Comparison of ENCODE assay signal across 8 cellular contexts in the genomic region with DNA sequence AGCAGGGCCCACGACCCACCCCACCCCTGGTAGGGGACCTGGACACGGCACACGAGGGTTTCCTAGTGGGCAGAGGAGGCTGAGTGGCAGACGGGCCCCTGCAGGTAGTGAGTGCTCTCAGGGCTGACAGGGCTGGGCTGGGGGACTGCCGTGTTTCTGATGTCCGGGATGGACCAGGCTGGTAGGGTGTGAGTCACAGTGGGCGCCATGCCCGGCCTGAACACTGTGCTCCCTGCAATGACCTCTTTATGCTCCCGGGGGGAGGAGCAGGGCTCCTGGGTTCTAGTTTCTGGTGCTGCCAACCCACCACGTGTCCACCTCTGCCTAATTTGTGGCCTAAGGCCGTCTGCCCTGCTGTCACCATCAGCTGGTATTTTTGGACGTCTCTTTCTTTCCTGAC. TPM values are rescaled to one million over a fixed set of nuclear protein-coding genes. Genes with fewer than 3 reads are reported as not detected.
DNase-seq lines count a peak whose midpoint lies in the region; ATAC-seq and TF ChIP-seq lines count a peak whose summit lies in the region.

No MANE protein-coding gene starts in this region.

- peaks cover 3% of the 10 kb centered on the region for H3K27me3 Mint-ChIP-seq in nephron progenitor cell (ENCODE audit: low read depth, poor library complexity)
- H3K27me3 Mint-ChIP-seq in T-helper 17 cell: peaks cover 68% of the 10 kb centered on the region

- H3K4me1 ChIP-seq in SJSA1 (replicated peaks): peaks cover 66% of the 10 kb centered on the region

- TF ChIP-seq CTCF in fibroblast of pulmonary artery (IDR thresholded peaks at IDR 0.05; ENCODE audit: low read length, missing control alignments): no peak
- no peak for TF ChIP-seq CTCF in nephron progenitor cell (IDR thresholded peaks at IDR 0.05)

- peak overlapping the region; percentile 39 for H3K27ac ChIP-seq in SJSA1

- H3K9me3 Mint-ChIP-seq in nephron progenitor cell: no peaks in the 10 kb centered on the region

- H3K27me3 ChIP-seq in SJSA1 (replicated peaks): no peaks in the 10 kb centered on the region

- H3K9me3 ChIP-seq in SJSA1 (replicated peaks): no peaks in the 10 kb centered on the region
- H3K9me3 ChIP-seq in T-helper 17 cell (ENCODE audit: control insufficient read depth, low read length, poor library complexity, severe bottlenecking): no peaks in the 10 kb centered on the region

- peaks cover 55% of the 10 kb centered on the region for H3K36me3 ChIP-seq in SJSA1

- H3K4me3 Mint-ChIP-seq in nephron progenitor cell: peak overlapping the region; percentile 78
- H3K4me3 Mint-ChIP-seq in T-helper 17 cell: no peak overlapping the region

- H3K4me1 Mint-ChIP-seq in nephron progenitor cell (peaks cover 91% of the 10 kb centered on the region), T-helper 17 cell (peaks cover 22% of the 10 kb centered on the region)

- H3K27ac Mint-ChIP-seq in nephron progenitor cell (no peak overlapping the region), T-helper 17 cell (no peak overlapping the region)

- ATAC-seq in T-helper 17 cell: no peak

- H3K4me3 ChIP-seq in SJSA1 (peak overlapping the region; percentile 52), fibroblast of pulmonary artery (replicated peaks; ENCODE audit: low read depth, low read length) (peak overlapping the region; percentile 74)

- DNase-seq in D341Med (ENCODE audit: low spot score): peak; percentile 52
- peak; percentile 70 to 87 for DNase-seq in SJSA1 (ENCODE audit: low read depth in 1 of 2, low spot score in 2 of 2)
- peak; percentile 73 for DNase-seq in fibroblast of pulmonary artery (ENCODE audit: low read depth)
- no peak for DNase-seq in nephron progenitor cell
- no peak for DNase-seq in T-helper 17 cell
- DNase-seq in activated CD4-positive, alpha-beta T cell treated with anti-CD3 and anti-CD28 coated beads for 1 hour: no peak
- DNase-seq in cortex of kidney (lab: John Stamatoyannopoulos, UW): no peak
- no peak for DNase-seq in activated CD4-positive, alpha-beta T cell treated with anti-CD3 and anti-CD28 coated beads for 4 hours

- no peaks in the 10 kb centered on the region for H3K36me3 Mint-ChIP-seq in nephron progenitor cell (ENCODE audit: low read depth)
- H3K36me3 Mint-ChIP-seq in T-helper 17 cell (ENCODE audit: low read depth): peaks cover 11% of the 10 kb centered on the region

RNA-seq across cellular contexts. Expression of gene ARHGAP23, which starts 26.3 kb away (rescaled TPM):
- total RNA-seq in SJSA1 (2014; rRNA removed; shearing (Covaris generic)): 24.9 and 56.4 TPM in 2 replicates
- total RNA-seq in T-helper 17 cell: under 1 TPM; 0.39 to 0.47 TPM

Comparison
In these comparisons a context has a peak if more than half of its experiments do, and no peak if none do; other contexts are left out.
1. DNase-seq: peak in D341Med (single experiment), SJSA1 (2 of 2) and fibroblast of pulmonary artery (single experiment); none in nephron progenitor cell (single experiment), T-helper 17 cell (0 of 3), activated CD4-positive, alpha-beta T cell treated with anti-CD3 and anti-CD28 coated beads for 1 hour (single experiment), cortex of kidney (single experiment) and activated CD4-positive, alpha-beta T cell treated with anti-CD3 and anti-CD28 coated beads for 4 hours (0 of 2).
2. RNA of gene ARHGAP23, which starts 26.3 kb away (total RNA-seq): 24.9 to 56.4 TPM in SJSA1; 0.39 to 0.47 TPM in T-helper 17 cell; every median in the first group is over 10 times any median in the second.